1 cellular context compared by ENCODE assay signal in genomic region chr16:84973226-84973625, GRCh38.
TF ChIP-seq lines count a peak whose summit lies in the region.

No MANE protein-coding gene starts in this region.

TF ChIP-seq in HepG2, 621 proteins besides CTCF, POLR2A, EP300 and RAD21:
- TF ChIP-seq ZNF75D (CRISPR knock-in tag; IDR thresholded peaks at IDR 0.05; ENCODE audit: borderline replicate concordance) (no peak), ISL2 (CRISPR knock-in tag; IDR thresholded peaks at IDR 0.05) (no peak), MAX (IDR thresholded peaks at IDR 0.05) (no peak), CAMTA2 (CRISPR knock-in tag; IDR thresholded peaks at IDR 0.05; ENCODE audit: borderline replicate concordance) (no peak), NFKB2 (CRISPR knock-in tag; IDR thresholded peaks at IDR 0.05; ENCODE audit: borderline replicate concordance) (0 out of 2 replicates have a peak, but pooled peaks have one; percentile 46), ZNF143 (CRISPR knock-in tag; IDR thresholded peaks at IDR 0.05) (no peak), RBM22 (optimal IDR thresholded peaks at IDR 0.05; ENCODE audit: low read length) (peak; percentile 44), FUBP1 (CRISPR knock-in tag; IDR thresholded peaks at IDR 0.05; ENCODE audit: borderline replicate concordance) (no peak), TFDP2 (CRISPR knock-in tag; IDR thresholded peaks at IDR 0.05) (no peak), ZNF850 (CRISPR knock-in tag; conservative IDR thresholded peaks at IDR 0.05) (no peak), POLR2AphosphoS2 (IDR thresholded peaks at IDR 0.05; ENCODE audit: low read depth, low read length) (no peak), ISX (CRISPR knock-in tag; conservative IDR thresholded peaks at IDR 0.05) (no peak), NFYC (CRISPR knock-in tag; IDR thresholded peaks at IDR 0.05) (no peak), ZC3H13 (CRISPR knock-in tag; IDR thresholded peaks at IDR 0.05) (0 out of 2 replicates have a peak, but pooled peaks have one; percentile 15), ZEB1 (IDR thresholded peaks at IDR 0.05; ENCODE audit: insufficient replicate concordance, low read depth) (no peak), ZNF773 (CRISPR knock-in tag; IDR thresholded peaks at IDR 0.05; ENCODE audit: borderline replicate concordance) (no peak), ZNF3 (CRISPR knock-in tag; IDR thresholded peaks at IDR 0.05) (no peak), ZNF337 (CRISPR knock-in tag; IDR thresholded peaks at IDR 0.05; ENCODE audit: borderline replicate concordance, low read depth) (no peak), ZNF367 (CRISPR knock-in tag; IDR thresholded peaks at IDR 0.05; ENCODE audit: borderline replicate concordance) (no peak), SRSF1 (optimal IDR thresholded peaks at IDR 0.05; ENCODE audit: low read depth, low read length) (no peak), POLR2G (IDR thresholded peaks at IDR 0.05; ENCODE audit: low read depth, low read length) (peak; percentile 43; the same call in 1 of the 2 replicates), ATF5 (CRISPR knock-in tag; IDR thresholded peaks at IDR 0.05; ENCODE audit: low read depth) (no peak), ZNF235 (CRISPR knock-in tag; IDR thresholded peaks at IDR 0.05; ENCODE audit: borderline replicate concordance) (no peak), RAD51 (IDR thresholded peaks at IDR 0.05; ENCODE audit: borderline replicate concordance) (no peak), ZNF709 (CRISPR knock-in tag; IDR thresholded peaks at IDR 0.05) (no peak), NCOR1 (IDR thresholded peaks at IDR 0.05; ENCODE audit: borderline replicate concordance, low read length) (no peak), USF2 (IDR thresholded peaks at IDR 0.05; ENCODE audit: low read depth, low read length) (no peak), USF2 (CRISPR knock-in tag; IDR thresholded peaks at IDR 0.05; ENCODE audit: borderline replicate concordance) (no peak), ZFY (CRISPR knock-in tag; IDR thresholded peaks at IDR 0.05) (no peak)
TF ChIP-seq in HepG2: peak in this region for 4.
